Comparison of ENCODE assay signal across 8 cellular contexts in the genomic region with DNA sequence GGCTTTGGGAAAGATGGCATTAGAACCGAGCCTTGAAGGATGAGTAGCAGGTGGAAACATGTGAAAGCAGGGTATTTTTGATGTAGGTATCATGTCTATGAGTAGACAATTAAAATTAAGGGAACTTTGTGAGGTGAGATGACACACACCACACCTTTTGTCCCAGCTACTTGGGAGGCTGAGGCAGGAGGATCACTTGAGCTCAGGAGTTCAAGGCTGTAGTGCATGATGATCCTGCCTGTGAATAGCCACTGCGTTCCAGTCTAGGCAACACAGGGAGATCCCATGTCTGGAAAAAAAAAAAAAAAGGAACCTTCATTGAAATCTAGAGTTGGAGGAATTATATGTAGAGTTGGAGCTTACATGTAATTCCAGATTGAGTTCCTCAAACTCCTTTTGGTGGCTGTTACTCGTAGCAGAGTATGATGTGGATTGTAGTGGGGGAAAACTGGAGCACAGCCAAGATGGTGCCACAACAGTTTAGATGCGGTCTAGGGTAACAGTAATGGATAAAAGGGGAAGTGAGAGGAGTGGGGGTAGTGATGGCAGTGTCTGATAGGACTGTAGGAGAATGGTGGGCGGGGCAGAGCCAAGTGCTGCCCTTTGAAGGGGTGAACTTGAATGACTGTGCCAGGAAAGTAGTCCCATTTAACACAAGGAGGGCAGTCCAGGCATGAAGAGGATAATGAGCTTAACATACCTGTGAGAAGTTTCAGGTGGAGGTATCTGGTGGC. TPM values are rescaled to one million over a fixed set of nuclear protein-coding genes. Genes with fewer than 3 reads are reported as not detected.
DNase-seq lines count a peak whose midpoint lies in the region; ATAC-seq and TF ChIP-seq lines count a peak whose summit lies in the region.

No MANE protein-coding gene starts in this region.

- TF ChIP-seq POLR2A in transverse colon (IDR thresholded peaks at IDR 0.05) (no peak), stomach (IDR thresholded peaks at IDR 0.05) (no peak)

- no peak overlapping the region for H3K27ac ChIP-seq in transverse colon
- peak overlapping the region in 1 of 5 donors; percentile 11 for H3K27ac ChIP-seq in stomach

- TF ChIP-seq CTCF in brain (conservative IDR thresholded peaks at IDR 0.05) (no peak), transverse colon (IDR thresholded peaks at IDR 0.05) (no peak), stomach (IDR thresholded peaks at IDR 0.05) (no peak)

- H3K9me3 Mint-ChIP-seq in brain, result no peaks in the 10 kb centered on the region
- H3K9me3 Mint-ChIP-seq in activated naive CD4-positive, alpha-beta T cell treated with anti-CD3 and anti-CD28 coated beads, Interleukin-2, amount 10 ng/mL, durations not matched to agents 7 days and 5 days, result no peaks in the 10 kb centered on the region

- no peak for TF ChIP-seq EP300 in transverse colon (IDR thresholded peaks at IDR 0.05; ENCODE audit: low read depth)
- no peak for TF ChIP-seq EP300 in stomach (IDR thresholded peaks at IDR 0.05)

- WGBS in transverse colon (ENCODE audit: low coverage in 1 of 2), 2 donors, result 69 to 77% methylated on average over 5 of the region's 5 CpGs
- 68 to 78% (median 74%) methylated on average over 5 of the region's 5 CpGs for WGBS in stomach, 5 donors

- no peaks in the 10 kb centered on the region for H3K27me3 Mint-ChIP-seq in brain
- H3K27me3 Mint-ChIP-seq in activated naive CD4-positive, alpha-beta T cell treated with anti-CD3 and anti-CD28 coated beads, Interleukin-2, amount 10 ng/mL, durations not matched to agents 7 days and 5 days, result no peaks in the 10 kb centered on the region

- H3K4me3 Mint-ChIP-seq in brain, result peak overlapping the region in 4 of 5 experiments; percentile 15 to 50 (median 24)
- no peak overlapping the region for H3K4me3 Mint-ChIP-seq in activated naive CD4-positive, alpha-beta T cell treated with anti-CD3 and anti-CD28 coated beads, Interleukin-2, amount 10 ng/mL, durations not matched to agents 7 days and 5 days

- in situ Hi-C loops in transverse colon (cut with MboI; ENCODE audit: low pct_ligation_motif_present in 1 of 4, low pct_unique_long_range_greater_than_20kb in 1 of 4, low sequenced_read_pairs in 3 of 4), result no loop called here

- H3K27me3 ChIP-seq in transverse colon, result no peaks in the 10 kb centered on the region
- H3K27me3 ChIP-seq in stomach, result no peaks in the 10 kb centered on the region

- peaks cover 0 to 17% (median 2%) of the 10 kb centered on the region in 4 donors for H3K4me1 ChIP-seq in transverse colon
- peaks cover 9 to 66% (median 40%) of the 10 kb centered on the region in 4 donors for H3K4me1 ChIP-seq in stomach

- peak overlapping the region in 4 of 5 experiments; percentile 58 to 75 (median 62) for H3K27ac Mint-ChIP-seq in brain
- no peak overlapping the region for H3K27ac Mint-ChIP-seq in activated naive CD4-positive, alpha-beta T cell treated with anti-CD3 and anti-CD28 coated beads, Interleukin-2, amount 10 ng/mL, durations not matched to agents 7 days and 5 days

- intact Hi-C loops in transverse colon (cut with DNase I; ENCODE audit: low total_unique reads), result no loop called here
- intact Hi-C loops in stomach (cut with DNase I; ENCODE audit: low total_unique reads), result no loop called here

- H3K4me3 ChIP-seq in transverse colon (no peak overlapping the region), stomach (no peak overlapping the region)

- H3K4me1 Mint-ChIP-seq in brain, result peaks cover 72% of the 10 kb centered on the region
- H3K4me1 Mint-ChIP-seq in activated naive CD4-positive, alpha-beta T cell treated with anti-CD3 and anti-CD28 coated beads, Interleukin-2, amount 10 ng/mL, durations not matched to agents 7 days and 5 days, result peaks cover 13% of the 10 kb centered on the region

- H3K36me3 Mint-ChIP-seq in brain, result peaks cover 43% of the 10 kb centered on the region
- H3K36me3 Mint-ChIP-seq in activated naive CD4-positive, alpha-beta T cell treated with anti-CD3 and anti-CD28 coated beads, Interleukin-2, amount 10 ng/mL, durations not matched to agents 7 days and 5 days, result peaks cover 12% of the 10 kb centered on the region

- no peaks in the 10 kb centered on the region for H3K9me3 ChIP-seq in transverse colon
- H3K9me3 ChIP-seq in stomach, result no peaks in the 10 kb centered on the region

- ATAC-seq in GM21447 (IDR thresholded peaks at IDR 0.05; ENCODE audit: unreplicated experiment) (peak; percentile 89), HG03520 (IDR thresholded peaks at IDR 0.05; ENCODE audit: unreplicated experiment) (peak; percentile 89)

- peak; percentile 81 for DNase-seq in GDM1 (lab: John Stamatoyannopoulos, UW)
- DNase-seq in transverse colon, result no peak
- DNase-seq in activated naive CD4-positive, alpha-beta T cell treated with anti-CD3 and anti-CD28 coated beads, Interleukin-2, amount 10 ng/mL, durations not matched to agents 7 days and 5 days, result no peak
- DNase-seq in GM19238 (ENCODE audit: insufficient read length, low spot score), result no peak
- DNase-seq in stomach, result no peak

- H3K36me3 ChIP-seq in transverse colon (no peaks in the 10 kb centered on the region), stomach (no peaks in the 10 kb centered on the region)

- CTCF ChIA-PET in activated naive CD4-positive, alpha-beta T cell treated with anti-CD3 and anti-CD28 coated beads, Interleukin-2, amount 10 ng/mL, durations not matched to agents 7 days and 5 days (lab: Charles Lee), result interaction anchor here (0.7 to 1.9 kb wide), 2 partner anchors 8 to 43 kb away, joined by 3 to 4 read pairs; no protein-coding TSS in a partner anchor

RNA-seq across cellular contexts. Expression of a gene that starts 17.4 kb away (rescaled TPM):
- 7.2 TPM for polyA plus RNA-seq in brain (ENCODE audit: insufficient read depth, low read depth, low replicate concordance)
- total RNA-seq in transverse colon, result 10 to 100 TPM; 12.0 to 42.8 (median 36.1) TPM
- 100 to 1,000 TPM in 2 of 5 donors, 10 to 100 TPM in 3; 26.8 to 108 (median 74.7) TPM for total RNA-seq in stomach
- polyA plus RNA-seq in stomach, result 10 to 100 TPM in 2 of 3 donors, 1 to 10 TPM in 1; 9.4 to 15.0 (median 11.1) TPM
